10 cellular contexts compared by ENCODE assay signal in the genomic region with DNA sequence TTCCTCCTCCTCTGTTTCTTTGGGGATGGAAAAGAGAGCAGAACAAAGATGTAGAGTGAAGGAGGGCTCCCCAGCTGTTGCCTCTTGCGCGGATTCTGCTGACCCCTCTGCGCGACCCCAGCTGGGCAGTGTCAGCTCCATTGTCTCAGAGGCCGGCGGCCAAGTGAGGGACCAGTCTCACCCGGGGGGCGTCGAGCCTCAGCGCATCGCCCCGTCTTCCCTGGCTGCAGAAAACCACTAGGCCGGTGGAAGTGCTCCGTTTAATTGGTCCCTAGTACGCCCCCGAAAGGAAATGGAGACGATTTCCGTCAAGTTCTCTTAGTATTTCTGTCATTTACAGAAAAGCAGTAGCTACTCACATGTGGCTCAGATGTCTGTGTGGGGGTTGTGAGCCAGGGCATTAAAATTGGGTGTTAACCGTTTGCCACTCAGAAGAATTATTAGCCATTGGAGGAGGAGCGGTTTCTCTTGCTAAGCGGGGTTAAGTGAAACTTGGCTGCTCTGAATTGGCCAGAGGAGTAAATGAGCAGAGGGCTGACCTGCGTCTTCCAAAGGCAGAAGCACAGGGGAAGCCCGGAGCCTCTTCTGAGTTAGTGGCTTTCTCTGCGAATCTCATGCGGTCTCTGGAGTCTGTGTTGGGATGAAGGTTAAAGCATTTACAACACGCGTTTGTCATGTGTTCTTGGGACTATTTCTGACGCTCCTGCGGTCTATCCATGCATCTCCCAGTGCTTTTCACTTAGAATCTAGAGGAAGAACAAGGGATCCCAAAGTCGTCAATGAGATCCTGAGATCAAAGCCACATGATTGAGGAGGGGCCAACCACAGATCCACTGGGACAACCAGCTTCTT.
DNase-seq lines count a peak whose midpoint lies in the region; ATAC-seq and TF ChIP-seq lines count a peak whose summit lies in the region.
"Had no signal": no experiment of that assay in that cellular context is flagged by ENCODE, and none has a peak within 500 bp of the region (broad histone marks: within the 10 kb centered on the region; RNA-seq: fewer than 3 reads in every experiment).

No MANE protein-coding gene starts in this region.

- CTCF ChIA-PET in CD4-positive, alpha-beta memory T cell (lab: Charles Lee; ENCODE audit: partially characterized antibody), result interaction anchor here (1.0 to 4.3 kb wide), 5 partner anchors 10 to 174 kb away, joined by 3 to 24 read pairs (median 3); no protein-coding TSS in a partner anchor

- POLR2A ChIA-PET in CD4-positive, alpha-beta memory T cell (lab: Charles Lee; ENCODE audit: partially characterized antibody), result interaction anchor here (1.3 to 3.4 kb wide), 6 partner anchors 12 to 190 kb away, joined by 3 to 25 read pairs (median 5); no protein-coding TSS in a partner anchor

- peaks cover 0 to 10% of the 10 kb centered on the region in 2 donors for H3K36me3 Mint-ChIP-seq in CD4-positive, alpha-beta memory T cell
- no peaks in the 10 kb centered on the region for H3K36me3 Mint-ChIP-seq in nephron (ENCODE audit: low read depth)

- TF ChIP-seq CTCF in nephron (IDR thresholded peaks at IDR 0.05; ENCODE audit: unreplicated experiment in 3 of 3) (no peak), right lobe of liver (IDR thresholded peaks at IDR 0.05) (no peak)

- peak overlapping the region in 5 of 7 donors; percentile 42 to 89 (median 48) for H3K27ac Mint-ChIP-seq in CD4-positive, alpha-beta memory T cell
- H3K27ac Mint-ChIP-seq in nephron, result peak overlapping the region in 1 of 3 experiments; percentile 8

- H3K9ac ChIP-seq in SK-N-MC (ENCODE audit: insufficient read length), result no peak overlapping the region

- whole genome bisulfite sequencing in right lobe of liver (ENCODE audit: insufficient coverage, low coverage, low lambda C conversion rate, missing lambda C conversion rate), result 4% methylated on average over 19 of the region's 30 CpGs

- H3K36me3 ChIP-seq in CD4-positive, alpha-beta memory T cell (ENCODE audit: insufficient read depth, low read length), result no peaks in the 10 kb centered on the region
- H3K36me3 ChIP-seq in SK-N-MC (ENCODE audit: insufficient read depth, low read length) (no peaks in the 10 kb centered on the region), right lobe of liver (no peaks in the 10 kb centered on the region)

- H3K27me3 Mint-ChIP-seq in CD4-positive, alpha-beta memory T cell, result peaks cover 7 to 9% of the 10 kb centered on the region in 2 donors
- peaks cover 56% of the 10 kb centered on the region for H3K27me3 Mint-ChIP-seq in nephron (ENCODE audit: low read depth)

- TF ChIP-seq POLR2A in GM18505 (IDR thresholded peaks at IDR 0.05; ENCODE audit: borderline replicate concordance, extremely low read depth, insufficient read depth, insufficient read length) (no peak), right lobe of liver (IDR thresholded peaks at IDR 0.05) (no peak)

- H3K4me3 ChIP-seq in CD4-positive, alpha-beta memory T cell (ENCODE audit: low read length in 2 of 2), result peak overlapping the region; percentile 47 to 56
- H3K4me3 ChIP-seq in SK-N-MC, result peak overlapping the region; percentile 82
- H3K4me3 ChIP-seq in right lobe of liver, result no peak overlapping the region

- H3K4me3 Mint-ChIP-seq in CD4-positive, alpha-beta memory T cell, result peak overlapping the region; percentile 80 to 97 (median 88)
- peak overlapping the region; percentile 86 to 90 (median 90) for H3K4me3 Mint-ChIP-seq in nephron

- peaks cover 4 to 43% (median 25%) of the 10 kb centered on the region in 4 donors for H3K4me1 Mint-ChIP-seq in CD4-positive, alpha-beta memory T cell
- peaks cover 37% of the 10 kb centered on the region for H3K4me1 Mint-ChIP-seq in nephron

- peak in 3 of 5 donors; percentile 5 to 40 (median 6) for DNase-seq in CD4-positive, alpha-beta memory T cell
- no peak for DNase-seq in SK-N-MC (ENCODE audit: low read depth, low spot score)
- DNase-seq in ecto neural progenitor cell (ENCODE audit: low spot score), result peak; percentile 49
- DNase-seq in DMS 273 treated with DMSO at 0.1 percent for 48 hours (lab: John Stamatoyannopoulos, UW), result no peak
- no peak for DNase-seq in right lobe of liver
- DNase-seq: DMS79, NCI-H2029 had no signal

- peaks cover 0 to 5% (median 1%) of the 10 kb centered on the region in 8 donors for H3K9me3 Mint-ChIP-seq in CD4-positive, alpha-beta memory T cell
- peaks cover 4% of the 10 kb centered on the region for H3K9me3 Mint-ChIP-seq in nephron

- H3K27ac ChIP-seq in CD4-positive, alpha-beta memory T cell (ENCODE audit: low read depth, low read length), result no peak overlapping the region
- H3K27ac ChIP-seq in SK-N-MC, result no peak overlapping the region
- no peak overlapping the region for H3K27ac ChIP-seq in right lobe of liver

- peaks cover 7% of the 10 kb centered on the region for H3K27me3 ChIP-seq in CD4-positive, alpha-beta memory T cell (ENCODE audit: insufficient read depth, low read length)
- no peaks in the 10 kb centered on the region for H3K27me3 ChIP-seq in right lobe of liver

- no peaks in the 10 kb centered on the region for H3K9me3 ChIP-seq in CD4-positive, alpha-beta memory T cell (ENCODE audit: control insufficient read depth in 1 of 2, low read length in 2 of 2)
- H3K9me3 ChIP-seq in SK-N-MC (ENCODE audit: low read depth, low read length) (no peaks in the 10 kb centered on the region), right lobe of liver (no peaks in the 10 kb centered on the region)

- ATAC-seq in GM18505 (IDR thresholded peaks at IDR 0.05; ENCODE audit: unreplicated experiment) (no peak), GM21360 (IDR thresholded peaks at IDR 0.05; ENCODE audit: unreplicated experiment) (no peak), right lobe of liver (no peak)

- H3K4me1 ChIP-seq in CD4-positive, alpha-beta memory T cell (ENCODE audit: insufficient read depth, low read length), result peaks cover 20% of the 10 kb centered on the region
- H3K4me1 ChIP-seq in right lobe of liver, result no peaks in the 10 kb centered on the region

- intact Hi-C loops in CD4-positive, alpha-beta memory T cell (cut with micrococcal nuclease), result loop anchor here (1.0 to 5.0 kb wide), 3 partner anchors 90 to 279 kb away; a partner anchor contains a TSS
- intact Hi-C loops in right lobe of liver (cut with DNase I), result no loop called here

Comparison
In these comparisons a context has a peak if more than half of its experiments do, and no peak if none do; other contexts are left out.
1. DNase-seq: peak in CD4-positive, alpha-beta memory T cell (3 of 5) and ecto neural progenitor cell (single experiment); none in SK-N-MC (single experiment), DMS 273 treated with DMSO at 0.1 percent for 48 hours (single experiment) and right lobe of liver (0 of 3).
2. H3K4me3 ChIP-seq: peak in CD4-positive, alpha-beta memory T cell (2 of 2) and SK-N-MC (single experiment); none in right lobe of liver (0 of 3).